In the genomic region with DNA sequence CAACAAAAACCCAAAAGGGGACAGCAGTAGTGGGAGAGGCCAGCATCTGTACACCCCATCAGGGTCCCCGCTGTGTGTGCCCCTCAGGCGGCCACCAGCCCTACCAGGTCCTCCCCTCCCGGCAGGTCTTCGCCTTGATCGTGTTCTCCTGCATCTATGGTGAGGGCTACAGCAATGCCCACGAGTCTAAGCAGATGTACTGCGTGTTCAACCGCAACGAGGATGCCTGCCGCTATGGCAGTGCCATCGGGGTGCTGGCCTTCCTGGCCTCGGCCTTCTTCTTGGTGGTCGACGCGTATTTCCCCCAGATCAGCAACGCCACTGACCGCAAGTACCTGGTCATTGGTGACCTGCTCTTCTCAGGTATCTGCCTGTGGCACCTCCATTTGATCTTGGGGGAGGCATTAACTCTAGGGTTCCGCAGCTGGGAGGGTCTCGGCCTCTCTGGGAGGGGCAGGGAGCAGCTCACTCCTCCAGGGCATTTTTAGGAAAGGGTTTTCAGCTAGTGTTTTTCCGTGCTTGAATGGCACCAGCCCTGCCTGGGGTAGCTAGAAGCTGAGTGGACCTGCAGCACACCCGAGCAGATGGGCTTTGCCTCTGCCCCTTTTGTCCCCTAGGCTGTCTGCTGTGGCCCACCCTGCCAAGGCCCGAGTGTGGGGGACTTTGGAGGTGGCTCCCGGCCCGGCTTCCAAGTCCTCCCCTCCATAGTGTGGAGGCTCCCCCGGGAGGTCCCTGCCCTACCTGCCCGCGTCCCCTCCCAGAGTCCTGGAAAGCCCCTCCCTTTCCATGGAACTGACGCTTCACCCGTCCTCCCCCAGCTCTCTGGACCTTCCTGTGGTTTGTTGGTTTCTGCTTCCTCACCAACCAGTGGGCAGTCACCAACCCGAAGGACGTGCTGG, we compare ENCODE assay signal across 13 cellular contexts. TPM values are rescaled to one million over a fixed set of nuclear protein-coding genes. Genes with fewer than 3 reads are reported as not detected.
DNase-seq lines count a peak whose midpoint lies in the region; ATAC-seq and TF ChIP-seq lines count a peak whose summit lies in the region.
"Had no signal": no experiment of that assay in that cellular context is flagged by ENCODE, and none has a peak within 500 bp of the region (broad histone marks: within the 10 kb centered on the region; RNA-seq: fewer than 3 reads in every experiment).

No MANE protein-coding gene starts in this region.

- no peaks in the 10 kb centered on the region for H3K27me3 Mint-ChIP-seq in CD4-positive, alpha-beta T cell
- H3K27me3 Mint-ChIP-seq in nephron progenitor cell (ENCODE audit: low read depth, poor library complexity) (peaks cover 6% of the 10 kb centered on the region), chondrocyte (ENCODE audit: low read depth) (no peaks in the 10 kb centered on the region)

- peak; percentile 6 for TF ChIP-seq POLR2A in GM19099 (IDR thresholded peaks at IDR 0.05; ENCODE audit: extremely low read depth, insufficient read length, low read depth)

- peak overlapping the region; percentile 79 for H3K4me3 Mint-ChIP-seq in CD4-positive, alpha-beta T cell
- peak overlapping the region; percentile 15 for H3K4me3 Mint-ChIP-seq in nephron progenitor cell
- H3K4me3 Mint-ChIP-seq in chondrocyte (ENCODE audit: unreplicated experiment): no peak overlapping the region

- no peaks in the 10 kb centered on the region for H3K9me3 ChIP-seq in CD4-positive, alpha-beta T cell (ENCODE audit: control insufficient read depth, low read length)
- H3K9me3 ChIP-seq: SK-N-SH, uterus had no signal

- no peak for ATAC-seq in CD4-positive, alpha-beta T cell (ENCODE audit: poor library complexity)
- ATAC-seq in activated naive CD4-positive, alpha-beta T cell treated with anti-CD3 and anti-CD28 coated beads, Interleukin-2, amount 50 U/mL, for 72 hours: no peak
- ATAC-seq in HG02852 (IDR thresholded peaks at IDR 0.05; ENCODE audit: unreplicated experiment): no peak

- POLR2A ChIA-PET in CD4-positive, alpha-beta T cell (lab: Charles Lee): interaction anchor here (0.7 to 1.3 kb wide), 3 partner anchors 28 to 46 kb away, joined by 3 to 5 read pairs (median 4); no protein-coding TSS in a partner anchor

- H3K4me1 Mint-ChIP-seq in CD4-positive, alpha-beta T cell (ENCODE audit: low read depth): peaks cover 54% of the 10 kb centered on the region
- H3K4me1 Mint-ChIP-seq in nephron progenitor cell (peaks cover 14% of the 10 kb centered on the region), chondrocyte (ENCODE audit: low read depth) (peaks cover 21% of the 10 kb centered on the region)

- peak overlapping the region; percentile 71 for H3K27ac Mint-ChIP-seq in CD4-positive, alpha-beta T cell
- peak overlapping the region; percentile 77 to 83 for H3K27ac Mint-ChIP-seq in activated naive CD4-positive, alpha-beta T cell treated with anti-CD3 and anti-CD28 coated beads, Interleukin-2, amount 50 U/mL, for 72 hours
- H3K27ac Mint-ChIP-seq in nephron progenitor cell (no peak overlapping the region), chondrocyte (ENCODE audit: unreplicated experiment) (no peak overlapping the region)

- H3K36me3 Mint-ChIP-seq in CD4-positive, alpha-beta T cell (ENCODE audit: low read depth): peaks cover 21% of the 10 kb centered on the region
- peaks cover 7 to 17% of the 10 kb centered on the region in 2 donors for H3K36me3 Mint-ChIP-seq in activated naive CD4-positive, alpha-beta T cell treated with anti-CD3 and anti-CD28 coated beads, Interleukin-2, amount 50 U/mL, for 72 hours
- H3K36me3 Mint-ChIP-seq in nephron progenitor cell (ENCODE audit: low read depth) (peaks cover 12% of the 10 kb centered on the region), chondrocyte (ENCODE audit: low read depth) (peaks cover 3% of the 10 kb centered on the region)

- CTCF ChIA-PET in CD4-positive, alpha-beta T cell (lab: Charles Lee): interaction anchor here (2.0 kb wide), 1 partner anchor 80 kb away, joined by 5 read pairs; no protein-coding TSS in a partner anchor

- H3K27ac ChIP-seq in CD4-positive, alpha-beta T cell (ENCODE audit: low read depth, low read length): no peak overlapping the region

- no peak for TF ChIP-seq CTCF in CD4-positive, alpha-beta T cell (IDR thresholded peaks at IDR 0.05)
- no peak for TF ChIP-seq CTCF in nephron progenitor cell (IDR thresholded peaks at IDR 0.05)
- TF ChIP-seq CTCF in chondrocyte (IDR thresholded peaks at IDR 0.05): no peak

- intact Hi-C loops in CD4-positive, alpha-beta T cell (cut with DNase I, micrococcal nuclease): loop anchor here in 1 of 2 experiments (5.0 kb wide), 1 partner anchor 214 kb away; the partner anchor contains the start of gene TNRC6C

- DNase-seq in CD4-positive, alpha-beta T cell: no peak
- DNase-seq in activated naive CD4-positive, alpha-beta T cell treated with anti-CD3 and anti-CD28 coated beads, Interleukin-2, amount 50 U/mL, for 72 hours (ENCODE audit: low spot score in 2 of 2): no peak
- DNase-seq in nephron progenitor cell (no peak), SHP77 (lab: John Stamatoyannopoulos, UW) (no peak), chondrocyte (ENCODE audit: low spot score) (no peak), NCI-H1092 treated with DMSO at 0.1 percent for 48 hours (lab: John Stamatoyannopoulos, UW) (no peak)
- DNase-seq: DMS53, SK-N-SH, uterus had no signal

- H3K9me3 Mint-ChIP-seq in CD4-positive, alpha-beta T cell: no peaks in the 10 kb centered on the region
- H3K9me3 Mint-ChIP-seq in activated naive CD4-positive, alpha-beta T cell treated with anti-CD3 and anti-CD28 coated beads, Interleukin-2, amount 50 U/mL, for 72 hours: no peaks in the 10 kb centered on the region
- H3K9me3 Mint-ChIP-seq in nephron progenitor cell (no peaks in the 10 kb centered on the region), chondrocyte (ENCODE audit: low read depth) (no peaks in the 10 kb centered on the region)

- H3K27me3 ChIP-seq in CD4-positive, alpha-beta T cell (ENCODE audit: control insufficient read depth, insufficient read depth, low read length): no peaks in the 10 kb centered on the region
- H3K27me3 ChIP-seq: uterus had no signal

RNA-seq across cellular contexts. Expression of gene SYNGR2, which starts 2.6 kb away (rescaled TPM):
- 10 to 100 TPM; 34.9 to 41.3 TPM for total RNA-seq in CD4-positive, alpha-beta T cell
- total RNA-seq in activated naive CD4-positive, alpha-beta T cell treated with anti-CD3 and anti-CD28 coated beads, Interleukin-2, amount 50 U/mL, for 72 hours: 10 to 100 TPM; 84.0 to 92.7 TPM
- total RNA-seq in chondrocyte: 35.1 to 57.6 TPM (median 52.3 TPM) in 3 replicates

RNA-seq across cellular contexts. Expression of gene TK1, which starts 15.9 kb away (rescaled TPM):
- total RNA-seq in CD4-positive, alpha-beta T cell: under 1 TPM; 0.78 to 0.88 TPM
- total RNA-seq in activated naive CD4-positive, alpha-beta T cell treated with anti-CD3 and anti-CD28 coated beads, Interleukin-2, amount 50 U/mL, for 72 hours: 100 to 1,000 TPM; 129 to 234 TPM
- total RNA-seq in chondrocyte: 21.1 to 29.5 TPM (median 23.4 TPM) in 3 replicates

RNA-seq across cellular contexts. Expression of gene AFMID, which starts 16.2 kb away (rescaled TPM):
- total RNA-seq in CD4-positive, alpha-beta T cell: under 1 TPM; 0.42 to 0.60 TPM
- total RNA-seq in activated naive CD4-positive, alpha-beta T cell treated with anti-CD3 and anti-CD28 coated beads, Interleukin-2, amount 50 U/mL, for 72 hours: 10 to 100 TPM; 27.1 to 60.6 TPM
- 25.5 to 31.7 TPM (median 28.3 TPM) in 3 replicates for total RNA-seq in chondrocyte

RNA-seq across cellular contexts. Expression of gene C17orf99, which starts 24.8 kb away (rescaled TPM):
- total RNA-seq in CD4-positive, alpha-beta T cell: not detected
- not detected for total RNA-seq in activated naive CD4-positive, alpha-beta T cell treated with anti-CD3 and anti-CD28 coated beads, Interleukin-2, amount 50 U/mL, for 72 hours
- not detected in 3 replicates for total RNA-seq in chondrocyte
- total RNA-seq: endothelial cell of umbilical vein, osteocyte had no signal

RNA-seq across cellular contexts. Expression of gene TMC8, which starts 40.4 kb away (rescaled TPM):
- total RNA-seq in CD4-positive, alpha-beta T cell: 100 to 1,000 TPM; 567 to 577 TPM
- total RNA-seq in activated naive CD4-positive, alpha-beta T cell treated with anti-CD3 and anti-CD28 coated beads, Interleukin-2, amount 50 U/mL, for 72 hours: 100 to 1,000 TPM; 165 to 187 TPM
- 0.40 to 0.97 TPM in 2 of 3 replicates, not detected in the other for total RNA-seq in chondrocyte

Comparison
In these comparisons a context has a peak if more than half of its experiments do, and no peak if none do; other contexts are left out.
1. H3K27ac Mint-ChIP-seq: peak in CD4-positive, alpha-beta T cell (single experiment) and activated naive CD4-positive, alpha-beta T cell treated with anti-CD3 and anti-CD28 coated beads, Interleukin-2, amount 50 U/mL, for 72 hours (2 of 2); none in nephron progenitor cell (single experiment) and chondrocyte (single experiment).
2. RNA of gene TK1, which starts 15.9 kb away (total RNA-seq): 129 to 234 TPM in activated naive CD4-positive, alpha-beta T cell treated with anti-CD3 and anti-CD28 coated beads, Interleukin-2, amount 50 U/mL, for 72 hours and 21.1 to 29.5 TPM in chondrocyte; 0.78 to 0.88 TPM in CD4-positive, alpha-beta T cell; every median in the first group is over 10 times any median in the second.
3. RNA of gene AFMID, which starts 16.2 kb away (total RNA-seq): 27.1 to 60.6 TPM in activated naive CD4-positive, alpha-beta T cell treated with anti-CD3 and anti-CD28 coated beads, Interleukin-2, amount 50 U/mL, for 72 hours and 25.5 to 31.7 TPM in chondrocyte; 0.42 to 0.60 TPM in CD4-positive, alpha-beta T cell; every median in the first group is over 10 times any median in the second.